21 cellular contexts compared by ENCODE assay signal in the genomic region with DNA sequence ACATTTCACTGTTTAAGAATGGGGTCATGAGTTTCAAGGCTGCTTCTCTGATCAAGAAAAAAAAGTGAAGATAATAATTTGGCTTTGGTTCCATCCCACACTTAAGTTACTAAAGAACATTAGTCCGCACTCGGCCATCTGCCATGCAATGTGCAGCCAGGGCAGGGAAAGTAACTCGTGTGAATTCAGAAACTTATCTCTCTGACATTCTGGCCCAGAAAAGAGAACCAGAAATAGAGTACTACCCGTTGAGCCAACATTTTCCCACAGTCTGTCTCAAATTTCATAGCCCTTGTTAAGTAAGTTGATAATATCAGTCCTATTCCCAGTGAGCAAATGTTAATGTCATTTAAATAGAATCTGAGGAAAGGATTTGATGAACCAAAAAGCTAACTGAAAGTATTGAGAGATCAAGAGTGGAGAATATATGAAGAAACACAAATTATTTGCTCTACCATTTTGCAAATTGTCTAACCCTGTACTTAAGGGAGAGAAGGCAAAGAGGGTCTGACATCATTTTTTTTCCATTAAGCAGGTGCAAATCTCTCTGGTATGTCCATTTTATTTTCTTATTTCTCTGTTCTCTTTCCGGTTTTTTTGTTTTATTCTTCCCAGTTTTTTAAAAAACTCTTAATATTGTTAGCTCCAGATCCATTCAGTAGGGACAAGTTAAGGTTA.
DNase-seq lines count a peak whose midpoint lies in the region; ATAC-seq and TF ChIP-seq lines count a peak whose summit lies in the region.
"Had no signal": no experiment of that assay in that cellular context is flagged by ENCODE, and none has a peak within 500 bp of the region (broad histone marks: within the 10 kb centered on the region; RNA-seq: fewer than 3 reads in every experiment).

No MANE protein-coding gene starts in this region.

- no peaks in the 10 kb centered on the region for H3K9me3 ChIP-seq in HEK293 (ENCODE audit: control insufficient read depth, insufficient read depth, low read depth, low read length)
- no peaks in the 10 kb centered on the region for H3K9me3 ChIP-seq in SK-N-SH
- no peaks in the 10 kb centered on the region for H3K9me3 ChIP-seq in heart left ventricle
- H3K9me3 ChIP-seq: Caco-2, vagina had no signal

- H4K20me1 ChIP-seq in SK-N-SH (ENCODE audit: insufficient read depth): no peaks in the 10 kb centered on the region

- H3K36me3 ChIP-seq in HEK293 (ENCODE audit: control insufficient read depth in 2 of 2, insufficient read depth in 1 of 2, low read length in 2 of 2) (no peaks in the 10 kb centered on the region), SK-N-SH (replicated peaks in 1 of 2; ENCODE audit: control insufficient read depth in 1 of 2, insufficient read depth in 2 of 2, low read length in 1 of 2) (no peaks in the 10 kb centered on the region), heart left ventricle (no peaks in the 10 kb centered on the region)
- H3K36me3 ChIP-seq: vagina had no signal

- peaks cover 26% of the 10 kb centered on the region for H3K4me1 Mint-ChIP-seq in progenitor cell of endocrine pancreas (ENCODE audit: low read depth)
- H3K4me1 Mint-ChIP-seq: activated CD4-positive, alpha-beta memory T cell treated with anti-CD3 and anti-CD28 coated beads, Interleukin-2, amount 10 ng/mL, durations not matched to agents 7 days and 5 days; activated naive CD8-positive, alpha-beta T cell treated with anti-CD3 and anti-CD28 coated beads, Interleukin-2, amount 10 ng/mL, durations not matched to agents 7 days and 5 days; IgD-negative memory B cell had no signal

- no peak for TF ChIP-seq POLR2A in heart left ventricle (IDR thresholded peaks at IDR 0.05)

- DNase-seq in SK-N-SH (no peak), heart left ventricle (peak; percentile 75 to 88 (median 83)), progenitor cell of endocrine pancreas (ENCODE audit: low spot score, unreplicated experiment) (no peak), nucleus accumbens (lab: John Stamatoyannopoulos, UW) (no peak), OCI-M2 (lab: John Stamatoyannopoulos, UW; ENCODE audit: unreplicated experiment) (no peak)
- DNase-seq: activated CD4-positive, alpha-beta memory T cell treated with anti-CD3 and anti-CD28 coated beads, Interleukin-2, amount 10 ng/mL, durations not matched to agents 7 days and 5 days; activated naive CD8-positive, alpha-beta T cell treated with anti-CD3 and anti-CD28 coated beads, Interleukin-2, amount 10 ng/mL, durations not matched to agents 7 days and 5 days; activated T-cell treated with anti-CD3 and anti-CD28 coated beads, Interleukin-2, amount 50 U/mL, for 72 hours; Caco-2; cerebellar nuclear complex; GF-D8; midbrain; NCI-H1105; NCI-H226; stimulated activated CD4-positive, alpha-beta T cell treated with anti-CD3 and anti-CD28 coated beads, Interleukin-12 subunit alpha, Interleukin-12 subunit beta, amount 100 ng/mL, for 4 hours; stimulated activated naive CD4-positive, alpha-beta T cell treated with Interleukin-2 at 50 U/mL for 16 hours had no signal

- CTCF ChIA-PET in HEK293 (lab: Yijun Ruan, JAX): interaction anchor here (1.2 kb wide), 1 partner anchor 14 kb away, joined by 3 read pairs; no protein-coding TSS in a partner anchor
- CTCF ChIA-PET in SK-N-SH (lab: Yijun Ruan, JAX): no interaction called here

- TF ChIP-seq RAD21 in SK-N-SH (IDR thresholded peaks at IDR 0.05; ENCODE audit: low read length): no peak

- H3F3A ChIP-seq in SK-N-SH (replicated peaks; ENCODE audit: insufficient read depth): peaks cover 3% of the 10 kb centered on the region

- ATAC-seq in heart left ventricle (peak; percentile 96 to 98 (median 97)), GM21515 (IDR thresholded peaks at IDR 0.05; ENCODE audit: unreplicated experiment) (no peak), HG02970 (IDR thresholded peaks at IDR 0.05; ENCODE audit: low FRiP score, unreplicated experiment) (no peak)
- ATAC-seq: activated T-cell treated with anti-CD3 and anti-CD28 coated beads, Interleukin-2, amount 50 U/mL, for 72 hours had no signal

- no peak overlapping the region; the same call in 1 of the 2 replicates for H2AFZ ChIP-seq in SK-N-SH (ENCODE audit: low read depth)

- H3K9ac ChIP-seq in SK-N-SH: no peak overlapping the region

- no peaks in the 10 kb centered on the region for H3K9me2 ChIP-seq in SK-N-SH

- H3K4me3 ChIP-seq in HEK293 (ENCODE audit: low read depth, low read length) (no peak overlapping the region), SK-N-SH (ENCODE audit: low read depth in 2 of 2, low read length in 1 of 2) (no peak overlapping the region), heart left ventricle (peak overlapping the region in 10 of 12 donors; percentile 1 to 46 (median 35))
- H3K4me3 ChIP-seq: vagina had no signal

- H3K4me1 ChIP-seq in HEK293 (ENCODE audit: control insufficient read depth, insufficient read depth, low read length) (no peaks in the 10 kb centered on the region), SK-N-SH (ENCODE audit: control insufficient read depth in 1 of 2, insufficient read depth in 2 of 2, low read depth in 1 of 2, low read length in 1 of 2) (peaks cover 0 to 6% of the 10 kb centered on the region in 2 experiments; a peak in 1 of 4 replicates), heart left ventricle (peaks cover 0 to 22% (median 2%) of the 10 kb centered on the region in 12 donors)
- H3K4me1 ChIP-seq: vagina had no signal

- WGBS in SK-N-SH (ENCODE audit: low lambda C conversion rate): 54% methylated on average over 5 of the region's 5 CpGs
- WGBS in heart left ventricle, 4 donors: 19 to 26% (median 22%) methylated on average over 5 of the region's 5 CpGs

- POLR2A ChIA-PET in HEK293 (lab: Yijun Ruan, JAX): no interaction called here
- POLR2A ChIA-PET in SK-N-SH (lab: Yijun Ruan, JAX): no interaction called here

- H3K27ac Mint-ChIP-seq in progenitor cell of endocrine pancreas: peak overlapping the region; percentile 77
- H3K27ac Mint-ChIP-seq: activated CD4-positive, alpha-beta memory T cell treated with anti-CD3 and anti-CD28 coated beads, Interleukin-2, amount 10 ng/mL, durations not matched to agents 7 days and 5 days; activated naive CD8-positive, alpha-beta T cell treated with anti-CD3 and anti-CD28 coated beads, Interleukin-2, amount 10 ng/mL, durations not matched to agents 7 days and 5 days; activated T-cell treated with anti-CD3 and anti-CD28 coated beads, Interleukin-2, amount 50 U/mL, for 72 hours; IgD-negative memory B cell had no signal

- H3K27ac ChIP-seq in HEK293 (ENCODE audit: extremely low read depth, low read depth, low read length): no peak overlapping the region
- H3K27ac ChIP-seq in SK-N-SH (ENCODE audit: low read depth in 2 of 2, low read length in 1 of 2): peak overlapping the region; percentile 51 to 80; a peak in 3 of 4 replicates
- H3K27ac ChIP-seq in heart left ventricle: peak overlapping the region; percentile 22 to 84 (median 64)
- H3K27ac ChIP-seq: vagina had no signal

- H3K79me2 ChIP-seq in SK-N-SH (ENCODE audit: insufficient read depth): no peaks in the 10 kb centered on the region

- H3K9me3 Mint-ChIP-seq in progenitor cell of endocrine pancreas (ENCODE audit: low read depth): peaks cover 7% of the 10 kb centered on the region
- H3K9me3 Mint-ChIP-seq: activated CD4-positive, alpha-beta memory T cell treated with anti-CD3 and anti-CD28 coated beads, Interleukin-2, amount 10 ng/mL, durations not matched to agents 7 days and 5 days; activated T-cell treated with anti-CD3 and anti-CD28 coated beads, Interleukin-2, amount 50 U/mL, for 72 hours had no signal

- no peaks in the 10 kb centered on the region for H3K27me3 Mint-ChIP-seq in progenitor cell of endocrine pancreas
- H3K27me3 Mint-ChIP-seq: IgD-negative memory B cell had no signal

- H3K4me2 ChIP-seq in SK-N-SH: 0 out of 2 replicates have a peak overlapping the region, but pooled peaks have one; percentile 3

- H3K36me3 Mint-ChIP-seq in progenitor cell of endocrine pancreas (ENCODE audit: insufficient read depth): no peaks in the 10 kb centered on the region
- H3K36me3 Mint-ChIP-seq: activated naive CD8-positive, alpha-beta T cell treated with anti-CD3 and anti-CD28 coated beads, Interleukin-2, amount 10 ng/mL, durations not matched to agents 7 days and 5 days had no signal

- peak in 1 of 2 experiments; percentile 38; a peak in 1 of 4 replicates for TF ChIP-seq EP300 in SK-N-SH (IDR thresholded peaks at IDR 0.05; ENCODE audit: borderline replicate concordance in 1 of 2, low read depth in 1 of 2, low read length in 1 of 2)

- no peak overlapping the region for H3K4me3 Mint-ChIP-seq in progenitor cell of endocrine pancreas (ENCODE audit: low read depth)
- H3K4me3 Mint-ChIP-seq: activated CD4-positive, alpha-beta memory T cell treated with anti-CD3 and anti-CD28 coated beads, Interleukin-2, amount 10 ng/mL, durations not matched to agents 7 days and 5 days; activated naive CD8-positive, alpha-beta T cell treated with anti-CD3 and anti-CD28 coated beads, Interleukin-2, amount 10 ng/mL, durations not matched to agents 7 days and 5 days; activated T-cell treated with anti-CD3 and anti-CD28 coated beads, Interleukin-2, amount 50 U/mL, for 72 hours; IgD-negative memory B cell had no signal

- TF ChIP-seq CTCF in HEK293 (tag by site-specific recombination; IDR thresholded peaks at IDR 0.05) (no peak), SK-N-SH (IDR thresholded peaks at IDR 0.05) (no peak), heart left ventricle (IDR thresholded peaks at IDR 0.05) (no peak), progenitor cell of endocrine pancreas (IDR thresholded peaks at IDR 0.05; ENCODE audit: unreplicated experiment) (no peak)

- intact Hi-C loops in heart left ventricle (cut with DNase I): loop anchor here in 5 of 10 donors (2.0 to 10.0 kb wide), 5 partner anchors 138 to 728 kb away; no protein-coding TSS in a partner anchor

- H3K27me3 ChIP-seq in SK-N-SH (ENCODE audit: insufficient read depth) (no peaks in the 10 kb centered on the region), heart left ventricle (no peaks in the 10 kb centered on the region)
- H3K27me3 ChIP-seq: vagina had no signal

TF ChIP-seq in HEK293, 187 proteins besides CTCF, POLR2A, EP300 and RAD21 (continues in another document):
- TF ChIP-seq ZNF416 (tag by site-specific recombination; IDR thresholded peaks at IDR 0.05): no peak

TF ChIP-seq in SK-N-SH, 30 proteins besides CTCF, POLR2A, EP300 and RAD21 (continues in another document):
- TF ChIP-seq MEF2A (IDR thresholded peaks at IDR 0.05; ENCODE audit: borderline replicate concordance, low read depth): peak; percentile 16; the same call in 1 of the 2 replicates
- TF ChIP-seq RXRA (IDR thresholded peaks at IDR 0.05; ENCODE audit: borderline replicate concordance, low read depth): 0 out of 2 replicates have a peak, but pooled peaks have one; percentile 18
- no peak for TF ChIP-seq MXI1 (IDR thresholded peaks at IDR 0.05; ENCODE audit: low read depth, low read length)
- TF ChIP-seq TEAD4 (IDR thresholded peaks at IDR 0.05; ENCODE audit: borderline replicate concordance, insufficient read depth): peak; percentile 9; the same call in 1 of the 2 replicates
- TF ChIP-seq FOXM1 (IDR thresholded peaks at IDR 0.05; ENCODE audit: low read depth): no peak

Comparison
In these comparisons a context has a peak if more than half of its experiments do, and no peak if none do; other contexts are left out.
1. H3K4me3 ChIP-seq: peak in heart left ventricle (10 of 12); none in HEK293 (single experiment) and SK-N-SH (0 of 2).
2. DNase-seq: peak in heart left ventricle (5 of 5); none in SK-N-SH (single experiment), progenitor cell of endocrine pancreas (single experiment), nucleus accumbens (0 of 56) and OCI-M2 (single experiment).
3. ATAC-seq: peak in heart left ventricle (4 of 4); none in GM21515 (single experiment) and HG02970 (single experiment).